14 cellular contexts compared by ENCODE assay signal in genomic region chr17:64115043-64115698, GRCh38. TPM values are rescaled to one million over a fixed set of nuclear protein-coding genes. Genes with fewer than 3 reads are reported as not detected.
DNase-seq lines count a peak whose midpoint lies in the region; ATAC-seq and TF ChIP-seq lines count a peak whose summit lies in the region.
"Had no signal": no experiment of that assay in that cellular context is flagged by ENCODE, and none has a peak within 500 bp of the region (broad histone marks: within the 10 kb centered on the region; RNA-seq: fewer than 3 reads in every experiment).

No MANE protein-coding gene starts in this region.

- no peaks in the 10 kb centered on the region for H3K9me2 ChIP-seq in OCI-LY7 (ENCODE audit: insufficient read depth, low read length)

- peaks cover 73% of the 10 kb centered on the region for H3K4me1 Mint-ChIP-seq in activated naive CD8-positive, alpha-beta T cell treated with anti-CD3 and anti-CD28 coated beads, Interleukin-2, amount 50 U/mL, for 24 hours

- peak overlapping the region; percentile 92 for H3K27ac Mint-ChIP-seq in activated naive CD8-positive, alpha-beta T cell treated with anti-CD3 and anti-CD28 coated beads, Interleukin-2, amount 50 U/mL, for 24 hours
- H3K27ac Mint-ChIP-seq: IgD-negative memory B cell had no signal

- 50% methylated on average over 8 of the region's 8 CpGs for WGBS in suprapubic skin

- H3K36me3 ChIP-seq in right atrium auricular region = no peaks in the 10 kb centered on the region
- no peaks in the 10 kb centered on the region for H3K36me3 ChIP-seq in suprapubic skin
- H3K36me3 ChIP-seq in OCI-LY7 (ENCODE audit: insufficient read depth, low read length) = peaks cover 2% of the 10 kb centered on the region; the same call in 1 of the 2 replicates
- H3K36me3 ChIP-seq: ovary had no signal

- TF ChIP-seq EP300 in suprapubic skin (IDR thresholded peaks at IDR 0.05) = no peak

- H3K27ac ChIP-seq in right atrium auricular region (no peak overlapping the region), foreskin keratinocyte (no peak overlapping the region), suprapubic skin (peak overlapping the region; percentile 71), OCI-LY7 (ENCODE audit: low read depth, low read length, poor library complexity, severe bottlenecking) (no peak overlapping the region)
- H3K27ac ChIP-seq: ovary had no signal

- peaks cover 6% of the 10 kb centered on the region for H3K36me3 Mint-ChIP-seq in activated naive CD8-positive, alpha-beta T cell treated with anti-CD3 and anti-CD28 coated beads, Interleukin-2, amount 50 U/mL, for 24 hours (ENCODE audit: low read depth)

- ATAC-seq in activated naive CD8-positive, alpha-beta T cell treated with anti-CD3 and anti-CD28 coated beads, Interleukin-2, amount 50 U/mL, for 24 hours = no peak
- ATAC-seq in foreskin keratinocyte (peak; percentile 28), HG02884 (IDR thresholded peaks at IDR 0.05; ENCODE audit: unreplicated experiment) (no peak), HG03039 (IDR thresholded peaks at IDR 0.05; ENCODE audit: unreplicated experiment) (no peak)

- H4K20me1 ChIP-seq in OCI-LY7 (ENCODE audit: insufficient read depth, low read length) = no peaks in the 10 kb centered on the region

- CTCF ChIA-PET in OCI-LY7 (lab: Charles Lee; ENCODE audit: unreplicated experiment) = interaction anchor here (0.9 kb wide), 1 partner anchor 9 kb away, joined by 3 read pairs; no protein-coding TSS in a partner anchor

- DNase-seq in right atrium auricular region (ENCODE audit: low spot score) (peak; percentile 63), cardiac septum (ENCODE audit: low spot score) (no peak), foreskin keratinocyte (peak in 1 of 2 donors; percentile 43), suprapubic skin (ENCODE audit: low spot score in 2 of 2) (no peak), OCI-LY7 (ENCODE audit: low spot score) (no peak)
- DNase-seq in activated naive CD8-positive, alpha-beta T cell treated with anti-CD3 and anti-CD28 coated beads, Interleukin-2, amount 50 U/mL, for 24 hours = no peak
- DNase-seq: cerebellar nuclear complex; NCI-H187; ovary; stimulated activated CD4-positive, alpha-beta T cell treated with anti-CD3 and anti-CD28 coated beads, Interleukin-2, amount 100 ng/mL, for 48 hours; stimulated activated naive CD4-positive, alpha-beta T cell treated with Interleukin-2 at 50 U/mL for 16 hours had no signal

- peak overlapping the region; percentile 59 for H3K4me3 Mint-ChIP-seq in activated naive CD8-positive, alpha-beta T cell treated with anti-CD3 and anti-CD28 coated beads, Interleukin-2, amount 50 U/mL, for 24 hours

- POLR2A ChIA-PET in OCI-LY7 (lab: Charles Lee) = interaction anchor here (0.6 kb wide), 1 partner anchor 9 kb away, joined by 3 read pairs; no protein-coding TSS in a partner anchor

- no peak for TF ChIP-seq POLR2A in suprapubic skin (IDR thresholded peaks at IDR 0.05)

- H3K4me3 ChIP-seq in right atrium auricular region (no peak overlapping the region), suprapubic skin (peak overlapping the region; percentile 19), OCI-LY7 (ENCODE audit: low read depth, low read length, poor library complexity, severe bottlenecking) (no peak overlapping the region)
- H3K4me3 ChIP-seq: ovary had no signal

- no peaks in the 10 kb centered on the region for H3K9me3 ChIP-seq in right atrium auricular region
- H3K9me3 ChIP-seq in suprapubic skin = no peaks in the 10 kb centered on the region
- no peaks in the 10 kb centered on the region for H3K9me3 ChIP-seq in OCI-LY7 (ENCODE audit: low read length)
- H3K9me3 ChIP-seq: ovary had no signal

- no peaks in the 10 kb centered on the region for H3K9me3 Mint-ChIP-seq in activated naive CD8-positive, alpha-beta T cell treated with anti-CD3 and anti-CD28 coated beads, Interleukin-2, amount 50 U/mL, for 24 hours
- H3K9me3 Mint-ChIP-seq: IgD-negative memory B cell had no signal

- no TSS peak for BruUV-seq in OCI-LY7 (replicated peaks; lab: Mats Ljungman, UMichigan)

- no peak overlapping the region for H2AFZ ChIP-seq in OCI-LY7 (ENCODE audit: low read length)

- H3K79me2 ChIP-seq in OCI-LY7 (ENCODE audit: insufficient read depth, low read depth, low read length) = peaks cover 12% of the 10 kb centered on the region; the same call in 1 of the 2 replicates

- no peak overlapping the region for H3K4me2 ChIP-seq in OCI-LY7 (ENCODE audit: low read length)

- H3K27me3 Mint-ChIP-seq in activated naive CD8-positive, alpha-beta T cell treated with anti-CD3 and anti-CD28 coated beads, Interleukin-2, amount 50 U/mL, for 24 hours = no peaks in the 10 kb centered on the region
- H3K27me3 Mint-ChIP-seq: IgD-negative memory B cell had no signal

- peaks cover 0 to 23% of the 10 kb centered on the region in 2 donors for H3K4me1 ChIP-seq in right atrium auricular region
- H3K4me1 ChIP-seq in foreskin keratinocyte = peaks cover 24% of the 10 kb centered on the region
- peaks cover 52% of the 10 kb centered on the region for H3K4me1 ChIP-seq in suprapubic skin
- H3K4me1 ChIP-seq in OCI-LY7 (ENCODE audit: insufficient read depth, low read length, poor library complexity, severe bottlenecking) = peaks cover 29% of the 10 kb centered on the region

- TF ChIP-seq CTCF in right atrium auricular region (IDR thresholded peaks at IDR 0.05) = no peak
- TF ChIP-seq CTCF in foreskin keratinocyte (conservative IDR thresholded peaks at IDR 0.05) = no peak
- no peak for TF ChIP-seq CTCF in suprapubic skin (IDR thresholded peaks at IDR 0.05)
- no peak for TF ChIP-seq CTCF in OCI-LY7 (conservative IDR thresholded peaks at IDR 0.05; ENCODE audit: low read length)

- H3K27me3 ChIP-seq in right atrium auricular region = no peaks in the 10 kb centered on the region
- H3K27me3 ChIP-seq in foreskin keratinocyte = no peaks in the 10 kb centered on the region
- H3K27me3 ChIP-seq in suprapubic skin = no peaks in the 10 kb centered on the region
- H3K27me3 ChIP-seq: ovary had no signal

- intact Hi-C loops in cardiac septum (cut with DNase I) = no loop called here
- intact Hi-C loops in OCI-LY7 (cut with micrococcal nuclease; ENCODE audit: unreplicated experiment) = no loop called here

RNA-seq across cellular contexts. Expression of gene ERN1, which starts 14.8 kb away (rescaled TPM):
- total RNA-seq in right atrium auricular region (10 to 100 TPM in 1 of 2 donors, 1 to 10 TPM in 1; 7.0 to 11.9 TPM), cardiac septum (6.9 TPM), foreskin keratinocyte (5.1 and 5.3 TPM in 2 replicates), suprapubic skin (10 to 100 TPM; 21.2 to 41.1 (median 35.1) TPM), OCI-LY7 (2022) (65.6 and 70.3 TPM in 2 replicates)
- 1.6 and 1.7 TPM in 2 replicates for polyA plus RNA-seq in foreskin keratinocyte
- total RNA-seq in OCI-LY7 (2014; rRNA removed; shearing (Covaris generic)) = 14.7 and 22.0 TPM in 2 replicates
